Comparison of ENCODE assay signal across 1 cellular context in genomic region chrX:149648932-149649331, GRCh38.
TF ChIP-seq lines count a peak whose summit lies in the region.

No MANE protein-coding gene starts in this region.

TF ChIP-seq in K562, 482 proteins besides CTCF, POLR2A, EP300 and RAD21:
- TF ChIP-seq ETS1 (conservative IDR thresholded peaks at IDR 0.05; ENCODE audit: control insufficient read depth, low read depth, low read length) (no peak), GATAD2B (IDR thresholded peaks at IDR 0.05; ENCODE audit: borderline replicate concordance) (no peak), E2F3 (CRISPR knock-in tag; IDR thresholded peaks at IDR 0.05) (no peak), CEBPG (CRISPR knock-in tag; IDR thresholded peaks at IDR 0.05) (no peak), CEBPG (tag; conservative IDR thresholded peaks at IDR 0.05 in 1 of 2, IDR thresholded peaks at IDR 0.05 in 1 of 2) (no peak), HDAC2 (IDR thresholded peaks at IDR 0.05) (no peak), SREBF2 (CRISPR knock-in tag; IDR thresholded peaks at IDR 0.05) (no peak), ZNF445 (CRISPR knock-in tag; IDR thresholded peaks at IDR 0.05; ENCODE audit: low read depth) (no peak), ZNF740 (CRISPR knock-in tag; IDR thresholded peaks at IDR 0.05) (no peak), ZNF740 (tag; IDR thresholded peaks at IDR 0.05) (no peak), MTA2 (IDR thresholded peaks at IDR 0.05; ENCODE audit: low read depth) (no peak), IFI16 (CRISPR knock-in tag; IDR thresholded peaks at IDR 0.05) (no peak), ZZZ3 (IDR thresholded peaks at IDR 0.05) (no peak), THRAP3 (IDR thresholded peaks at IDR 0.05; ENCODE audit: borderline replicate concordance) (no peak), BCL6 (CRISPR knock-in tag; IDR thresholded peaks at IDR 0.05) (no peak), ZBTB33 (CRISPR knock-in tag; IDR thresholded peaks at IDR 0.05) (no peak), GTF2B (IDR thresholded peaks at IDR 0.05; ENCODE audit: extremely low read depth, insufficient read length) (no peak), RBM34 (IDR thresholded peaks at IDR 0.05; ENCODE audit: borderline replicate concordance, insufficient read depth, low read length) (no peak), KLF16 (IDR thresholded peaks at IDR 0.05) (no peak), SRSF7 (optimal IDR thresholded peaks at IDR 0.05; ENCODE audit: low read depth, low read length) (no peak)
